Comparison of ENCODE assay signal across 25 cellular contexts in genomic region chrX:64805683-64806082, GRCh38.
"Had no signal": no experiment of that assay in that cellular context is flagged by ENCODE, and none has a peak within 500 bp of the region (broad histone marks: within the 10 kb centered on the region; RNA-seq: fewer than 3 reads in every experiment).

No MANE protein-coding gene starts in this region.

- H3K4me3 Mint-ChIP-seq: dendritic cell treated with granulocyte-macrophage colony-stimulating factor and Interleukin-4, amounts not matched to agents 40 ng/mL and 50 ng/mL, for 4 days; endodermal cell; memory B cell; natural killer cell; stimulated activated effector memory CD8-positive, alpha-beta T cell treated with anti-CD3 and anti-CD28 coated beads, Interleukin-12 subunit alpha, Interleukin-12 subunit beta, amount 100 ng/mL, for 72 hours; type B pancreatic cell had no signal

- H3K4me1 ChIP-seq: colonic mucosa, esophagus muscularis mucosa, lower lobe of right lung, psoas muscle, sigmoid colon, testis, tibial artery, uterus had no signal

- H3K27ac ChIP-seq: colonic mucosa, esophagus muscularis mucosa, lower lobe of right lung, ovary, psoas muscle, sigmoid colon, testis, tibial artery, uterus had no signal

- H3K36me3 Mint-ChIP-seq: natural killer cell; stimulated activated effector memory CD8-positive, alpha-beta T cell treated with anti-CD3 and anti-CD28 coated beads, Interleukin-12 subunit alpha, Interleukin-12 subunit beta, amount 100 ng/mL, for 72 hours; type B pancreatic cell had no signal

- DNase-seq: colonic mucosa; effector CD8-positive, alpha-beta T cell; endodermal cell; head of caudate nucleus; left ventricle myocardium superior; lower lobe of right lung; natural killer cell; occipital lobe; ovary; posterior cingulate gyrus; psoas muscle; right cardiac atrium; sigmoid colon; stimulated activated CD4-positive, alpha-beta T cell treated with anti-CD3 and anti-CD28 coated beads, Interleukin-2, amount 100 ng/mL, for 24 hours; stimulated activated CD4-positive, alpha-beta T cell treated with anti-CD3 and anti-CD28 coated beads, Interleukin-4, amount 100 ng/mL, for 24 hours; stimulated activated naive CD8-positive, alpha-beta T cell treated with anti-CD3 and anti-CD28 coated beads, Interleukin-15, Interleukin-2, amounts not matched to agents 100 U/mL and 50 U/mL, for 24 hours; substantia nigra; testis; tibial artery; uterus had no signal

- ATAC-seq: left ventricle myocardium superior; lower lobe of right lung; natural killer cell; psoas muscle; right cardiac atrium; stimulated activated effector memory CD8-positive, alpha-beta T cell treated with anti-CD3 and anti-CD28 coated beads, Interleukin-12 subunit alpha, Interleukin-12 subunit beta, amount 100 ng/mL, for 72 hours; stimulated activated naive CD8-positive, alpha-beta T cell treated with anti-CD3 and anti-CD28 coated beads, Interleukin-15, Interleukin-2, amounts not matched to agents 100 U/mL and 50 U/mL, for 24 hours had no signal

- H3K27ac Mint-ChIP-seq: dendritic cell treated with granulocyte-macrophage colony-stimulating factor and Interleukin-4, amounts not matched to agents 40 ng/mL and 50 ng/mL, for 4 days; endodermal cell; memory B cell; natural killer cell; stimulated activated effector memory CD8-positive, alpha-beta T cell treated with anti-CD3 and anti-CD28 coated beads, Interleukin-12 subunit alpha, Interleukin-12 subunit beta, amount 100 ng/mL, for 72 hours; type B pancreatic cell had no signal

- H3K4me3 ChIP-seq: colonic mucosa, esophagus muscularis mucosa, lower lobe of right lung, ovary, psoas muscle, sigmoid colon, testis, tibial artery, uterus had no signal

- H3K36me3 ChIP-seq: colonic mucosa, esophagus muscularis mucosa, lower lobe of right lung, ovary, sigmoid colon, tibial artery, uterus had no signal

- H3K9me3 ChIP-seq: colonic mucosa, lower lobe of right lung, ovary, sigmoid colon, testis, uterus had no signal

- H3K27me3 Mint-ChIP-seq: dendritic cell treated with granulocyte-macrophage colony-stimulating factor and Interleukin-4, amounts not matched to agents 40 ng/mL and 50 ng/mL, for 4 days; memory B cell; type B pancreatic cell had no signal

- H3K27me3 ChIP-seq: colonic mucosa, esophagus muscularis mucosa, ovary, sigmoid colon, testis, tibial artery, uterus had no signal

- H3K4me1 Mint-ChIP-seq: endodermal cell; memory B cell; natural killer cell; stimulated activated effector memory CD8-positive, alpha-beta T cell treated with anti-CD3 and anti-CD28 coated beads, Interleukin-12 subunit alpha, Interleukin-12 subunit beta, amount 100 ng/mL, for 72 hours had no signal
